Comparison of ENCODE assay signal across 8 cellular contexts in genomic region chr7:44798649-44799275, GRCh38. TPM values are rescaled to one million over a fixed set of nuclear protein-coding genes. Genes with fewer than 3 reads are reported as not detected.
DNase-seq lines count a peak whose midpoint lies in the region; ATAC-seq and TF ChIP-seq lines count a peak whose summit lies in the region.

No MANE protein-coding gene starts in this region.

- no peaks in the 10 kb centered on the region for H4K20me1 ChIP-seq in H9 (ENCODE audit: control insufficient read depth, insufficient read depth, insufficient read length)

- H2BK5ac ChIP-seq in H9 (ENCODE audit: insufficient read length, low read length) = no peak overlapping the region

- in situ Hi-C loops in ACHN (cut with HindIII; ENCODE audit: low pct_ligation_motif_present, low pct_unique_long_range_greater_than_20kb, low sequenced_read_pairs) = no loop called here

- ATAC-seq in T-helper 17 cell (no peak), GM18858 (IDR thresholded peaks at IDR 0.05; ENCODE audit: unreplicated experiment) (no peak), HG02852 (IDR thresholded peaks at IDR 0.05; ENCODE audit: unreplicated experiment) (no peak)

- no peak overlapping the region for H3K14ac ChIP-seq in H9 (ENCODE audit: insufficient read depth, low read length)

- no peak overlapping the region for H4K5ac ChIP-seq in H9 (ENCODE audit: insufficient read length, low read depth, low read length)

- H3K36me3 Mint-ChIP-seq in H9 (ENCODE audit: insufficient read depth in 1 of 3, low read depth in 3 of 3) (peaks cover 47 to 68% (median 57%) of the 10 kb centered on the region in 3 experiments), T-helper 17 cell (ENCODE audit: low read depth) (peaks cover 8% of the 10 kb centered on the region)

- H3K9me3 Mint-ChIP-seq in H9 = peaks cover 2 to 3% of the 10 kb centered on the region in 2 experiments; a peak in 2 of 5 replicates

- H3K36me3 ChIP-seq in skeletal muscle satellite cell (ENCODE audit: insufficient read depth, low read length) = peaks cover 52% of the 10 kb centered on the region

- no CpG with 5 or more reads among the region's 2 CpGs for WGBS in H9 (ENCODE audit: extremely low coverage, insufficient read length, low lambda C conversion rate)

- no peaks in the 10 kb centered on the region for H3K27me3 ChIP-seq in H9 (ENCODE audit: insufficient read depth, low read length)
- H3K27me3 ChIP-seq in skeletal muscle satellite cell (ENCODE audit: control insufficient read depth, insufficient read depth, low read length) = no peaks in the 10 kb centered on the region

- peak overlapping the region; percentile 85 for H3K4me3 ChIP-seq in skeletal muscle satellite cell (ENCODE audit: low read length)

- no peak overlapping the region for H3K56ac ChIP-seq in H9 (ENCODE audit: insufficient read length, low read depth, low read length)

- no peaks in the 10 kb centered on the region for H3K9me3 ChIP-seq in H9 (ENCODE audit: control insufficient read depth, low read depth, low read length)
- H3K9me3 ChIP-seq in T-helper 17 cell (ENCODE audit: control insufficient read depth, low read length, poor library complexity, severe bottlenecking) = no peaks in the 10 kb centered on the region
- no peaks in the 10 kb centered on the region for H3K9me3 ChIP-seq in skeletal muscle satellite cell (replicated peaks; ENCODE audit: low read length)

- no peak overlapping the region for H2BK120ac ChIP-seq in H9 (ENCODE audit: low read depth, low read length, poor library complexity, severe bottlenecking)

- H3K4me2 ChIP-seq in H9 (ENCODE audit: insufficient read depth, insufficient read length, low read length) = peak overlapping the region; percentile 100
- H3K4me2 ChIP-seq in skeletal muscle satellite cell (ENCODE audit: low read length) = peak overlapping the region; percentile 99

- H3K4me1 ChIP-seq in H9 (ENCODE audit: insufficient read depth, low read length) (no peaks in the 10 kb centered on the region), skeletal muscle satellite cell (ENCODE audit: control insufficient read depth, insufficient read depth, low read length) (peaks cover 24% of the 10 kb centered on the region)

- H3K4me3 Mint-ChIP-seq in H9 = peak overlapping the region; percentile 90 to 95
- peak overlapping the region; percentile 98 for H3K4me3 Mint-ChIP-seq in T-helper 17 cell

- H3K4me1 Mint-ChIP-seq in H9 (peaks cover 9 to 15% of the 10 kb centered on the region in 2 experiments), T-helper 17 cell (peaks cover 24% of the 10 kb centered on the region)

- no peak overlapping the region for H4K8ac ChIP-seq in H9 (replicated peaks; ENCODE audit: insufficient read length, low read depth, low read length)

- no peak overlapping the region for H3K23ac ChIP-seq in H9 (ENCODE audit: insufficient read length, low read depth, low read length)

- peaks cover 5% of the 10 kb centered on the region; the same call in 1 of the 2 replicates for H3K27me3 Mint-ChIP-seq in H9 (ENCODE audit: low read depth)
- no peaks in the 10 kb centered on the region for H3K27me3 Mint-ChIP-seq in T-helper 17 cell

- H3K79me2 ChIP-seq in H9 (ENCODE audit: insufficient read depth, low read length) = peaks cover 20% of the 10 kb centered on the region; the same call in 1 of the 2 replicates

- H2BK12ac ChIP-seq in H9 (ENCODE audit: insufficient read length, low read depth, low read length) = no peak overlapping the region

- H2BK15ac ChIP-seq in H9 (ENCODE audit: low read depth, low read length) = no peak overlapping the region

- no peak overlapping the region for H3K9ac ChIP-seq in H9 (ENCODE audit: extremely low read depth, insufficient read length, low read length)
- peak overlapping the region; percentile 100 for H3K9ac ChIP-seq in skeletal muscle satellite cell (ENCODE audit: low read depth, low read length)

- peaks cover 5% of the 10 kb centered on the region for H3K23me2 ChIP-seq in H9 (ENCODE audit: insufficient read length, low read depth, low read length, poor library complexity, severe bottlenecking)

- no peak overlapping the region for H3K27ac ChIP-seq in H9 (ENCODE audit: insufficient read length, low read depth, low read length)

- H2AK5ac ChIP-seq in H9 (ENCODE audit: insufficient read length, low read length) = no peak overlapping the region

- TF ChIP-seq CTCF in H9 (conservative IDR thresholded peaks at IDR 0.05) = no peak

- no peak overlapping the region for H4K91ac ChIP-seq in H9 (ENCODE audit: insufficient read length, low read depth, low read length)

- H3K4ac ChIP-seq in H9 (ENCODE audit: low read depth, low read length) = no peak overlapping the region

- DNase-seq in H9 (no peak), T-helper 17 cell (no peak), fibroblast of peridontal ligament (ENCODE audit: extremely low read depth) (peak; percentile 41), ACHN (no peak), ureter (ENCODE audit: low spot score) (no peak)

- H2AFZ ChIP-seq in H9 (ENCODE audit: low read length) = no peak overlapping the region

- H3T11ph ChIP-seq in H9 (ENCODE audit: low read length) = no peak overlapping the region

- no peak overlapping the region for H2BK20ac ChIP-seq in H9 (ENCODE audit: low read depth, low read length, poor library complexity, severe bottlenecking)

- H3K18ac ChIP-seq in H9 (ENCODE audit: insufficient read length, low read depth, low read length) = no peak overlapping the region

- H3K27ac Mint-ChIP-seq in H9 (peak overlapping the region in 2 of 3 experiments; percentile 39 to 92; a peak in 2 of 7 replicates), T-helper 17 cell (peak overlapping the region; percentile 97)

- H3K79me1 ChIP-seq in H9 (ENCODE audit: insufficient read depth, low read depth, low read length, poor library complexity, severe bottlenecking) = peaks cover 2% of the 10 kb centered on the region

RNA-seq across cellular contexts. Expression of gene PPIA, which starts 2.3 kb away (rescaled TPM):
- 2,409 and 2,440 TPM in 2 replicates for total RNA-seq in H9 (2021)
- 100 to 1,000 TPM; 691 to 692 TPM for total RNA-seq in T-helper 17 cell
- total RNA-seq in skeletal muscle satellite cell (2012; rRNA removed) = 2,277 and 2,526 TPM in 2 replicates
- total RNA-seq in ureter = 1,153 TPM

RNA-seq across cellular contexts. Expression of gene H2AZ2, which starts 49.1 kb away (rescaled TPM):
- total RNA-seq in H9 (2021) = 208 TPM in 2 replicates
- 100 to 1,000 TPM; 173 to 185 TPM for total RNA-seq in T-helper 17 cell
- 68.7 and 69.2 TPM in 2 replicates for total RNA-seq in skeletal muscle satellite cell (2012; rRNA removed)
- 104 TPM for total RNA-seq in ureter

RNA-seq across cellular contexts. Expression of gene ZMIZ2, which starts 50.1 kb away (rescaled TPM):
- total RNA-seq in H9 (2021) = 71.8 and 72.9 TPM in 2 replicates
- total RNA-seq in T-helper 17 cell = 100 to 1,000 TPM; 117 to 171 TPM
- 11.8 and 12.7 TPM in 2 replicates for total RNA-seq in skeletal muscle satellite cell (2012; rRNA removed)
- 116 TPM for total RNA-seq in ureter
